In the genomic region with DNA sequence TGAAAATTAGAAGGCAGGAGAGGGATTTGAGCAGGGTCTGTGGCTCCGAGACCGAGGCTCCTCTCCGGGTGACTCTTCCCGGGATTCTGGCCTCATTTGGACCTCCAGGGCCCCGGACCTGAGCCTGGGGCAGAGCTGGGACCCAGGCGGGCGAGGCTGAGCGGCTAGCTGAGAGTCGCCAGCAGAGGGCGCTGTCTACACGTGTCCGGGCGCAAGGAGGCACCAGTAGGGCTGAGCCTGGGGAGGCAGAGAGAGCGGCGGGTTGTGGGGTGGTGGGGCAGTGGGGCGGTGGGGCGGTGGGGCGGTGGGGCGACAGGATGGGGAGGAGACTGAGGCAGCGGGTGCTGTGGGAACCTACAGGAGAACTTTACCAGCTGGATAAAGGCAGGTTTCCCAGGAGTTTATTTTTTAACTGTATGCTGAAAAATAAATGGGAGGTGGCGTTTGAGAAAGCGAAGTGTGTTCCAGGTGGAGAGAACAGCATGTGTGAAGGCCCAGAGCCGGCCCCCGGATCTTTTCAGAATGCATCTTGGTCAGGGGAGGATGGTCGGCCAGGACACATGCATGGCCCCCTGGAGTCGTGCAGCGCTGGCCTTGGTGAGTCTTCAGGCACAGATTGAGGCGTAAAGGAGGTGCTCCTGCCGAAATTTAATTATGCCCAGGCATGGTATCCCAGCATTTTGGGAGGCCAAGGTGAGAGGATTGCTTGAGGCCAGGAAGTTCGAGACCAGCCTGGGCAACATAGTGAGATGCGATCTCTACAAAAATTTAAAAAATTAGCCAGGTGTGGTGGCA, we compare ENCODE assay signal across 9 cellular contexts. TPM values are rescaled to one million over a fixed set of nuclear protein-coding genes. Genes with fewer than 3 reads are reported as not detected.
DNase-seq lines count a peak whose midpoint lies in the region; ATAC-seq and TF ChIP-seq lines count a peak whose summit lies in the region.
"Not testable (repeated sequence)": the region's sequence is repeated elsewhere in the genome, so short reads cannot be mapped to it uniquely, and the experiment has no call there.
"Had no signal": no experiment of that assay in that cellular context is flagged by ENCODE, and none has a peak within 500 bp of the region (broad histone marks: within the 10 kb centered on the region; RNA-seq: fewer than 3 reads in every experiment).

No MANE protein-coding gene starts in this region.

- H3K4me1 Mint-ChIP-seq in CD8-positive, alpha-beta T cell (ENCODE audit: low read depth); activated T-cell treated with anti-CD3 and anti-CD28 coated beads, Interleukin-2, amount 50 U/mL, for 4 hours (ENCODE audit: low read depth): not testable (repeated sequence)

- in situ Hi-C loops in gastrocnemius medialis (cut with MboI; ENCODE audit: low sequenced_read_pairs in 4 of 4), result not testable (repeated sequence)

- H3K9me3 Mint-ChIP-seq in CD8-positive, alpha-beta T cell; activated T-cell treated with anti-CD3 and anti-CD28 coated beads, Interleukin-2, amount 50 U/mL, for 4 hours: not testable (repeated sequence)

- not testable (repeated sequence) for TF ChIP-seq POLR2A in lower leg skin (IDR thresholded peaks at IDR 0.05); gastrocnemius medialis (IDR thresholded peaks at IDR 0.05)

- CTCF ChIA-PET in CD8-positive, alpha-beta T cell (lab: Charles Lee), result not testable (repeated sequence)

- H3K27me3 Mint-ChIP-seq in CD8-positive, alpha-beta T cell (ENCODE audit: low read depth); activated T-cell treated with anti-CD3 and anti-CD28 coated beads, Interleukin-2, amount 50 U/mL, for 4 hours (ENCODE audit: low read depth): not testable (repeated sequence)

- peak; percentile 99 for ATAC-seq in CD8-positive, alpha-beta T cell
- ATAC-seq in HG02642 (IDR thresholded peaks at IDR 0.05; ENCODE audit: poor library complexity, unreplicated experiment) (peak; percentile 67), gastrocnemius medialis (peak; percentile 94 to 95)
- ATAC-seq in activated T-cell treated with anti-CD3 and anti-CD28 coated beads, Interleukin-2, amount 50 U/mL, for 4 hours, result peak; percentile 99
- not testable (repeated sequence) for ATAC-seq in thoracic aorta (ENCODE audit: insufficient number of reproducible peaks, low FRiP score, low read depth)

- H3K36me3 Mint-ChIP-seq in CD8-positive, alpha-beta T cell; activated T-cell treated with anti-CD3 and anti-CD28 coated beads, Interleukin-2, amount 50 U/mL, for 4 hours (ENCODE audit: insufficient read depth): not testable (repeated sequence)

- H3K27ac ChIP-seq in CD8-positive, alpha-beta T cell (ENCODE audit: low read depth, low read length); WERI-Rb-1; effector memory CD4-positive, alpha-beta T cell (ENCODE audit: insufficient read depth, low read length, poor library complexity, severe bottlenecking); gastrocnemius medialis; thoracic aorta: not testable (repeated sequence)

- not testable (repeated sequence) for H3K36me3 ChIP-seq in CD8-positive, alpha-beta T cell (ENCODE audit: insufficient read depth, low read length); WERI-Rb-1; effector memory CD4-positive, alpha-beta T cell (ENCODE audit: control insufficient read depth, insufficient read depth, low read length); gastrocnemius medialis; thoracic aorta

- peak in 5 of 7 experiments; percentile 11 to 50 (median 27) for DNase-seq in CD8-positive, alpha-beta T cell
- peak; percentile 48 for DNase-seq in WERI-Rb-1
- peak; percentile 9 for DNase-seq in activated T-cell treated with anti-CD3 and anti-CD28 coated beads, Interleukin-2, amount 50 U/mL, for 4 hours
- peak; percentile 0 to 8 (median 4) for DNase-seq in effector memory CD4-positive, alpha-beta T cell
- DNase-seq in lower leg skin (ENCODE audit: low spot score in 2 of 2), result peak; percentile 37 to 61
- peak; percentile 9 to 20 for DNase-seq in gastrocnemius medialis
- peak; percentile 1 for DNase-seq in thoracic aorta (ENCODE audit: low spot score)

- intact Hi-C loops in CD8-positive, alpha-beta T cell (cut with DNase I, micrococcal nuclease); lower leg skin (cut with DNase I; ENCODE audit: low total_unique reads); gastrocnemius medialis (cut with DNase I; ENCODE audit: low total_unique reads): not testable (repeated sequence)

- H3K4me1 ChIP-seq in CD8-positive, alpha-beta T cell (ENCODE audit: insufficient read depth, low read length); effector memory CD4-positive, alpha-beta T cell (ENCODE audit: control insufficient read depth, insufficient read depth, low read length, poor library complexity, severe bottlenecking); gastrocnemius medialis; thoracic aorta (ENCODE audit: control insufficient read depth in 1 of 2, low read depth in 2 of 2): not testable (repeated sequence)

- not testable (repeated sequence) for H3K4me3 ChIP-seq in CD8-positive, alpha-beta T cell (ENCODE audit: low read depth, low read length); WERI-Rb-1 (ENCODE audit: low read depth, low read length); effector memory CD4-positive, alpha-beta T cell (ENCODE audit: insufficient read depth, low read depth, low read length, poor library complexity, severe bottlenecking); lower leg skin (ENCODE audit: low read depth, poor library complexity, severe bottlenecking); gastrocnemius medialis; thoracic aorta

- 50 to 52% methylated on average over 10 of the region's 31 CpGs for WGBS in lower leg skin, 2 donors

- H3K27me3 ChIP-seq in CD8-positive, alpha-beta T cell (ENCODE audit: insufficient read depth, low read length); WERI-Rb-1 (ENCODE audit: insufficient read depth, low read depth, severe bottlenecking); effector memory CD4-positive, alpha-beta T cell (replicated peaks; ENCODE audit: control insufficient read depth, insufficient read depth, low read length, poor library complexity, severe bottlenecking); gastrocnemius medialis; thoracic aorta (replicated peaks; ENCODE audit: insufficient read depth): not testable (repeated sequence)

- not testable (repeated sequence) for H3K9me3 ChIP-seq in CD8-positive, alpha-beta T cell (ENCODE audit: low read length); WERI-Rb-1 (ENCODE audit: severe bottlenecking); effector memory CD4-positive, alpha-beta T cell (ENCODE audit: control insufficient read depth, low read length); gastrocnemius medialis; thoracic aorta

- POLR2A ChIA-PET in CD8-positive, alpha-beta T cell (lab: Charles Lee), result not testable (repeated sequence)

- H3K4me3 Mint-ChIP-seq in CD8-positive, alpha-beta T cell; activated T-cell treated with anti-CD3 and anti-CD28 coated beads, Interleukin-2, amount 50 U/mL, for 4 hours: not testable (repeated sequence)

- not testable (repeated sequence) for TF ChIP-seq CTCF in CD8-positive, alpha-beta T cell (IDR thresholded peaks at IDR 0.05); lower leg skin (IDR thresholded peaks at IDR 0.05); gastrocnemius medialis (IDR thresholded peaks at IDR 0.05 in 4 of 5, conservative IDR thresholded peaks at IDR 0.05 in 1 of 5)
- 0 out of 2 replicates have a peak, but pooled peaks have one; percentile 13 for TF ChIP-seq CTCF in WERI-Rb-1 (IDR thresholded peaks at IDR 0.05; ENCODE audit: low read depth, low read length)
- peak; percentile 33 for TF ChIP-seq CTCF in thoracic aorta (IDR thresholded peaks at IDR 0.05)

- H3K27ac Mint-ChIP-seq in CD8-positive, alpha-beta T cell, result not testable (repeated sequence)

RNA-seq across cellular contexts. Expression of gene GRAP, which starts 29.8 kb away (rescaled TPM):
- total RNA-seq in CD8-positive, alpha-beta T cell, result 10 to 100 TPM; 15.8 to 18.3 TPM
- 1 to 10 TPM; 5.7 to 6.8 (median 6.0) TPM for total RNA-seq in activated T-cell treated with anti-CD3 and anti-CD28 coated beads, Interleukin-2, amount 50 U/mL, for 4 hours
- total RNA-seq in lower leg skin (1 to 10 TPM in 2 of 4 donors, under 1 TPM in 2; 0.55 to 3.5 (median 1.2) TPM), gastrocnemius medialis (1 to 10 TPM in 2 of 4 donors, under 1 TPM in 2; 0.36 to 1.7 (median 0.94) TPM), thoracic aorta (1 to 10 TPM; 1.6 to 3.2 TPM)
- total RNA-seq: progenitor cell of endocrine pancreas had no signal

RNA-seq across cellular contexts. Expression of gene GRAPL, which starts 50.8 kb away (rescaled TPM):
- 10 to 100 TPM; 15.7 to 18.7 TPM for total RNA-seq in CD8-positive, alpha-beta T cell
- total RNA-seq in activated T-cell treated with anti-CD3 and anti-CD28 coated beads, Interleukin-2, amount 50 U/mL, for 4 hours, result 1 to 10 TPM; 1.4 to 2.5 (median 2.0) TPM
- 1 to 10 TPM in 1 of 4 donors, under 1 TPM in 1, not detected in 2; 0.71 to 1.2 TPM for total RNA-seq in lower leg skin
- 1 to 10 TPM in 1 of 4 donors, not detected in 3; 1.2 TPM for total RNA-seq in gastrocnemius medialis
- 1 to 10 TPM in 1 of 2 donors, under 1 TPM in 1; 0.54 to 3.0 TPM for total RNA-seq in thoracic aorta
- total RNA-seq: progenitor cell of endocrine pancreas had no signal

Comparison
In these comparisons a context has a peak if more than half of its experiments do, and no peak if none do; other contexts are left out.
1. RNA of gene GRAPL, which starts 50.8 kb away (total RNA-seq): 15.7 to 18.7 TPM in CD8-positive, alpha-beta T cell; 0.54 to 3.0 TPM in thoracic aorta, 1.4 to 2.5 TPM in activated T-cell treated with anti-CD3 and anti-CD28 coated beads, Interleukin-2, amount 50 U/mL, for 4 hours, 0.71 to 1.2 TPM in lower leg skin and 1.2 TPM in gastrocnemius medialis; every median in the first group is over 4 times any median in the second.
2. Peak in every context shown above with its lines, with median percentiles within 50 percentile points of each other: DNase-seq.